Comparison of ENCODE assay signal across 8 cellular contexts in genomic region chr11:128522063-128522942, GRCh38.
A peak's percentile ranks its signal among the peaks of the same experiment; 100 is the strongest.
DNase-seq lines count a peak whose midpoint lies in the region; ATAC-seq lines count a peak whose summit lies in the region.

No MANE protein-coding gene starts in this region.

- ATAC-seq in GM19372 (IDR thresholded peaks at IDR 0.05; ENCODE audit: low read depth, unreplicated experiment), result peak; percentile 82
- peak; percentile 72 for ATAC-seq in HG03520 (IDR thresholded peaks at IDR 0.05; ENCODE audit: unreplicated experiment)
- ATAC-seq in effector memory CD8-positive, alpha-beta T cell (replicated peaks), result peak; percentile 71
- ATAC-seq in memory B cell (ENCODE audit: low read depth), result peak; percentile 83

- peaks cover 48 to 56% of the 10 kb centered on the region in 2 donors for H3K4me1 Mint-ChIP-seq in effector memory CD8-positive, alpha-beta T cell (ENCODE audit: low read depth in 2 of 2)
- peaks cover 31% of the 10 kb centered on the region for H3K4me1 Mint-ChIP-seq in memory B cell

- peak; percentile 93 for DNase-seq in CD1c-positive myeloid dendritic cell (ENCODE audit: extremely low spot score)
- DNase-seq in NCI-H82 treated with DMSO at 0.1 percent for 48 hours (lab: John Stamatoyannopoulos, UW; ENCODE audit: unreplicated experiment), result peak; percentile 41
- peak; percentile 68 to 70 for DNase-seq in activated CD8-positive, alpha-beta memory T cell treated with anti-CD3 and anti-CD28 coated beads for 4 hours (ENCODE audit: low read depth in 2 of 2)
- peak; percentile 82 to 89 (median 86) for DNase-seq in effector memory CD8-positive, alpha-beta T cell
- DNase-seq in memory B cell (ENCODE audit: low spot score in 2 of 2), result peak; percentile 81 to 86
- peak; percentile 81 to 92 (median 82) for DNase-seq in stimulated activated CD4-positive, alpha-beta T cell treated with anti-CD3 and anti-CD28 coated beads, TNF-alpha, amount 100 ng/mL, for 48 hours (ENCODE audit: low read depth in 3 of 3)

- peaks cover 75% of the 10 kb centered on the region for H3K36me3 Mint-ChIP-seq in effector memory CD8-positive, alpha-beta T cell (ENCODE audit: insufficient read depth)
- peaks cover 12% of the 10 kb centered on the region for H3K36me3 Mint-ChIP-seq in memory B cell

- no peaks in the 10 kb centered on the region for H3K27me3 Mint-ChIP-seq in effector memory CD8-positive, alpha-beta T cell
- no peaks in the 10 kb centered on the region for H3K27me3 Mint-ChIP-seq in memory B cell

- H3K9me3 Mint-ChIP-seq in effector memory CD8-positive, alpha-beta T cell, result no peaks in the 10 kb centered on the region
- no peaks in the 10 kb centered on the region for H3K9me3 Mint-ChIP-seq in memory B cell

- peak overlapping the region; percentile 96 for H3K4me3 Mint-ChIP-seq in effector memory CD8-positive, alpha-beta T cell
- H3K4me3 Mint-ChIP-seq in memory B cell, result peak overlapping the region; percentile 99

- H3K27ac Mint-ChIP-seq in effector memory CD8-positive, alpha-beta T cell, result peak overlapping the region; percentile 97
- peak overlapping the region; percentile 94 for H3K27ac Mint-ChIP-seq in memory B cell

Comparison
In these comparisons a context has a peak if more than half of its experiments do, and no peak if none do; other contexts are left out.
1. Peak in every context shown above with its lines: DNase-seq and ATAC-seq.
2. DNase-seq: peak in every context shown above with its lines; median percentile 93 in CD1c-positive myeloid dendritic cell; 86 in effector memory CD8-positive, alpha-beta T cell; 84 in memory B cell; 82 in stimulated activated CD4-positive, alpha-beta T cell treated with anti-CD3 and anti-CD28 coated beads, TNF-alpha, amount 100 ng/mL, for 48 hours; 69 in activated CD8-positive, alpha-beta memory T cell treated with anti-CD3 and anti-CD28 coated beads for 4 hours; 41 in NCI-H82 treated with DMSO at 0.1 percent for 48 hours.